In the genomic region with DNA sequence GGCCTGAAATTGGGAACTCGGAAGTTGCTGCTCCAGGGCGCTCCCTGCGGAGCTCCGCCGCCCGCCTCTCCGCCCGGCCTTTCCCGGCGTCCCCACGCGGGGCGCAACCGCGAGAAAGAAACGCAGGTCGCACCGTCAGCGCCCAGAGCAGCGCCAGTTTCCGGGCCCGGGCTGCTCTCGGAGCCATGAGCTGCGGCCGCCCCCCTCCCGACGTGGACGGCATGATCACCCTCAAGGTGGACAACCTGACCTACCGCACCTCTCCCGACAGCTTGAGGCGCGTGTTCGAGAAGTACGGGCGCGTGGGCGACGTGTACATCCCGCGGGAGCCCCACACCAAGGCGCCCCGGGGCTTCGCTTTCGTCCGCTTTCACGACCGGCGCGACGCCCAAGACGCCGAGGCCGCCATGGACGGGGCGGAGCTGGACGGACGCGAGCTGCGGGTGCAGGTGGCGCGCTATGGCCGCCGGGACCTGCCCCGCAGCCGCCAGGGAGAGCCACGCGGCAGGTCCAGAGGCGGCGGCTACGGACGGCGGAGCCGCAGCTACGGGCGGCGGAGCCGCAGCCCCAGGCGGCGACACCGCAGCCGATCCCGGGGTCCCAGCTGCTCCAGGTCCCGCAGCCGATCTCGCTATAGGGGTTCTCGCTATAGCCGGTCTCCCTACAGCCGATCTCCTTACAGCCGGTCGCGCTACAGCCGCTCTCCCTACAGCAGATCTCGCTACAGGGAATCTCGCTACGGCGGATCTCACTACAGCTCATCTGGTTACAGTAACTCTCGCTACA, we compare ENCODE assay signal across 8 cellular contexts. TPM values are rescaled to one million over a fixed set of nuclear protein-coding genes. Genes with fewer than 3 reads are reported as not detected.
A peak's percentile ranks its signal among the peaks of the same experiment; 100 is the strongest.
DNase-seq lines count a peak whose midpoint lies in the region; ATAC-seq and TF ChIP-seq lines count a peak whose summit lies in the region.

No MANE protein-coding gene starts in this region.

- DNase-seq in ELR (ENCODE audit: low read depth) (peak; percentile 82), KBM-7 (peak; percentile 76), SHP77 treated with DMSO at 0.1 percent for 48 hours (lab: John Stamatoyannopoulos, UW) (peak; percentile 72), globus pallidus (ENCODE audit: low spot score) (peak; percentile 84), omental fat pad (ENCODE audit: low spot score) (no peak)
- DNase-seq in activated naive CD4-positive, alpha-beta T cell treated with anti-CD3 and anti-CD28 coated beads for 36 hours: peak; percentile 82

- intact Hi-C loops in activated naive CD4-positive, alpha-beta T cell treated with anti-CD3 and anti-CD28 coated beads for 36 hours (cut with micrococcal nuclease): loop anchor here (2.0 to 5.0 kb wide), 4 partner anchors 142 to 1325 kb away; partner anchors contain the start of genes ANKRD49, FUT4, JRKL and MRE11

- no peaks in the 10 kb centered on the region for H3K9me3 ChIP-seq in thymus (ENCODE audit: control insufficient read depth)

- peaks cover 13% of the 10 kb centered on the region for H3K36me3 Mint-ChIP-seq in activated naive CD4-positive, alpha-beta T cell treated with anti-CD3 and anti-CD28 coated beads for 36 hours (ENCODE audit: low read depth)

- CTCF ChIA-PET in activated naive CD4-positive, alpha-beta T cell treated with anti-CD3 and anti-CD28 coated beads for 36 hours (lab: Charles Lee): interaction anchor here (0.5 to 9.4 kb wide), 21 partner anchors 10 to 638 kb away, joined by 3 to 132 read pairs (median 4); partner anchors contain the start of genes CWC15, ENDOD1 and KDM4D

- no peaks in the 10 kb centered on the region for H3K27me3 Mint-ChIP-seq in activated naive CD4-positive, alpha-beta T cell treated with anti-CD3 and anti-CD28 coated beads for 36 hours (ENCODE audit: low read depth)

- H3K27me3 ChIP-seq in thymus (ENCODE audit: control insufficient read depth, insufficient read depth): no peaks in the 10 kb centered on the region

- TF ChIP-seq CTCF in omental fat pad (IDR thresholded peaks at IDR 0.05): no peak

- no peaks in the 10 kb centered on the region for H3K36me3 ChIP-seq in thymus (ENCODE audit: control insufficient read depth, insufficient read depth)

- peak overlapping the region; percentile 96 for H3K27ac Mint-ChIP-seq in activated naive CD4-positive, alpha-beta T cell treated with anti-CD3 and anti-CD28 coated beads for 36 hours

- H3K4me3 Mint-ChIP-seq in activated naive CD4-positive, alpha-beta T cell treated with anti-CD3 and anti-CD28 coated beads for 36 hours: peak overlapping the region; percentile 91

- peak overlapping the region; percentile 91 for H3K27ac ChIP-seq in thymus (ENCODE audit: low read depth)

- WGBS in thymus: under 1% methylated on average over 96 of the region's 97 CpGs

- no peaks in the 10 kb centered on the region for H3K9me3 Mint-ChIP-seq in activated naive CD4-positive, alpha-beta T cell treated with anti-CD3 and anti-CD28 coated beads for 36 hours

- H3K4me1 Mint-ChIP-seq in activated naive CD4-positive, alpha-beta T cell treated with anti-CD3 and anti-CD28 coated beads for 36 hours (ENCODE audit: low read depth): peaks cover 23% of the 10 kb centered on the region

- H3K4me3 ChIP-seq in thymus (ENCODE audit: low read length): peak overlapping the region; percentile 71

- peaks cover 5% of the 10 kb centered on the region for H3K4me1 ChIP-seq in thymus (ENCODE audit: control insufficient read depth, insufficient read depth, low read length)

- in situ Hi-C loops in KBM-7 (cut with MboI; ENCODE audit: low pct_unique_long_range_greater_than_20kb, low sequenced_read_pairs): no loop called here

- ATAC-seq in GM21723 (IDR thresholded peaks at IDR 0.05; ENCODE audit: unreplicated experiment): peak; percentile 65
- peak; percentile 89 for ATAC-seq in omental fat pad (ENCODE audit: low FRiP score)

RNA-seq across cellular contexts. Expression of gene SRSF8, which starts 0.5 kb away (rescaled TPM):
- total RNA-seq in activated naive CD4-positive, alpha-beta T cell treated with anti-CD3 and anti-CD28 coated beads for 36 hours: 10 to 100 TPM; 20.5 to 22.9 TPM
- 10 to 100 TPM; 22.5 to 32.9 (median 25.6) TPM for total RNA-seq in omental fat pad
- polyA plus RNA-seq in thymus: 76.8 TPM

RNA-seq across cellular contexts. Expression of gene KDM4F, which starts 18.0 kb away (rescaled TPM):
- total RNA-seq in activated naive CD4-positive, alpha-beta T cell treated with anti-CD3 and anti-CD28 coated beads for 36 hours: not detected
- not detected for total RNA-seq in omental fat pad
- not detected for polyA plus RNA-seq in thymus

RNA-seq across cellular contexts. Expression of gene ENDOD1, which starts 22.4 kb away (rescaled TPM):
- 10 to 100 TPM; 14.5 to 15.2 TPM for total RNA-seq in activated naive CD4-positive, alpha-beta T cell treated with anti-CD3 and anti-CD28 coated beads for 36 hours
- 10 to 100 TPM; 18.2 to 59.1 (median 27.3) TPM for total RNA-seq in omental fat pad
- polyA plus RNA-seq in thymus: 9.2 TPM

RNA-seq across cellular contexts. Expression of gene KDM4E, which starts 42.2 kb away (rescaled TPM):
- total RNA-seq in activated naive CD4-positive, alpha-beta T cell treated with anti-CD3 and anti-CD28 coated beads for 36 hours: not detected
- total RNA-seq in omental fat pad: not detected
- not detected for polyA plus RNA-seq in thymus
